8 cellular contexts compared by ENCODE assay signal in the genomic region with DNA sequence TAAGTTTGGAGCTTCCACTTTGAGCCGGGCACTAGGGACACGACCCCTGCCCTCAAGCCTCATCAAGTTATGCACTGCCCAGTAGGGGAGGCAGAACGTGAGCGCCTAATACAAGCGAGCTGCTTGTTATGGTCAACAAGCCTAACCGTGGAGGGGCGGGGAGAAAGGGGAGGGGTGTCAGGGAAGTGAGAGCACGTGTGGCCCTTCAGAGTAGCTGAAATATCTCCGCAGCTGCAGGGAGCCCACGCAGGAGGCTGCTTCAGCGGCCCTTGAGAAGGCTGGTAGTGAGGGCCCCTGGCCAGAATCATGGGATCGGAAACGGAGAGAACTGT. TPM values are rescaled to one million over a fixed set of nuclear protein-coding genes. Genes with fewer than 3 reads are reported as not detected.
DNase-seq lines count a peak whose midpoint lies in the region; ATAC-seq lines count a peak whose summit lies in the region.

No MANE protein-coding gene starts in this region.

- H3K36me3 Mint-ChIP-seq in activated CD4-positive, alpha-beta T cell treated with anti-CD3 and anti-CD28 coated beads for 36 hours (ENCODE audit: low read depth), result peaks cover 16% of the 10 kb centered on the region

- peak; percentile 26 for ATAC-seq in GM18499 (IDR thresholded peaks at IDR 0.05; ENCODE audit: insufficient read depth, unreplicated experiment)
- peak; percentile 54 for ATAC-seq in HG02571 (IDR thresholded peaks at IDR 0.05; ENCODE audit: unreplicated experiment)
- ATAC-seq in activated CD4-positive, alpha-beta T cell treated with anti-CD3 and anti-CD28 coated beads for 36 hours, result peak; percentile 23

- peak overlapping the region; percentile 89 for H2AFZ ChIP-seq in mesenchymal stem cell (ENCODE audit: low read depth, low read length)

- H2BK5ac ChIP-seq in mesenchymal stem cell (ENCODE audit: low read depth, low read length, poor library complexity, severe bottlenecking), result no peak overlapping the region

- in situ Hi-C loops in ACHN (cut with HindIII; ENCODE audit: low pct_ligation_motif_present, low pct_unique_long_range_greater_than_20kb, low sequenced_read_pairs), result no loop called here

- peak overlapping the region; percentile 77 for H3K4me3 Mint-ChIP-seq in activated CD4-positive, alpha-beta T cell treated with anti-CD3 and anti-CD28 coated beads for 36 hours

- no peak overlapping the region for H3K23ac ChIP-seq in mesenchymal stem cell (ENCODE audit: low read length in 2 of 2)

- H3K4ac ChIP-seq in mesenchymal stem cell (ENCODE audit: low read depth in 1 of 2, low read length in 2 of 2), result no peak overlapping the region

- POLR2A ChIA-PET in activated CD4-positive, alpha-beta T cell treated with anti-CD3 and anti-CD28 coated beads for 36 hours (lab: Charles Lee), result no interaction called here

- H3K27ac ChIP-seq in mesenchymal stem cell (ENCODE audit: low read length, poor library complexity, severe bottlenecking), result no peak overlapping the region

- peak overlapping the region; percentile 66 for H3K9ac ChIP-seq in mesenchymal stem cell (ENCODE audit: low read length)

- H3K14ac ChIP-seq in mesenchymal stem cell (ENCODE audit: low read length in 2 of 2), result peak overlapping the region in 1 of 2 experiments; percentile 55

- H3K4me1 Mint-ChIP-seq in activated CD4-positive, alpha-beta T cell treated with anti-CD3 and anti-CD28 coated beads for 36 hours, result peaks cover 14% of the 10 kb centered on the region

- peak overlapping the region in 1 of 2 experiments; percentile 22 for H3K18ac ChIP-seq in mesenchymal stem cell (ENCODE audit: low read depth in 1 of 2, low read length in 2 of 2)

- intact Hi-C loops in activated CD4-positive, alpha-beta T cell treated with anti-CD3 and anti-CD28 coated beads for 36 hours (cut with DNase I, micrococcal nuclease), result loop anchor here in 1 of 2 experiments (1.0 to 2.0 kb wide), 2 partner anchors 93 to 171 kb away; partner anchors contain the start of genes MRS2 and TDP2

- no peaks in the 10 kb centered on the region for H3K27me3 Mint-ChIP-seq in activated CD4-positive, alpha-beta T cell treated with anti-CD3 and anti-CD28 coated beads for 36 hours

- H2BK15ac ChIP-seq in mesenchymal stem cell (ENCODE audit: low read depth, poor library complexity, severe bottlenecking), result no peak overlapping the region

- H3K4me3 ChIP-seq in mesenchymal stem cell (ENCODE audit: insufficient read depth in 1 of 2, low read depth in 1 of 2, low read length in 2 of 2), result peak overlapping the region; percentile 66 to 76

- no peaks in the 10 kb centered on the region for H3K79me1 ChIP-seq in mesenchymal stem cell (replicated peaks; ENCODE audit: low read length, poor library complexity, severe bottlenecking)

- CTCF ChIA-PET in activated CD4-positive, alpha-beta T cell treated with anti-CD3 and anti-CD28 coated beads for 36 hours (lab: Charles Lee), result interaction anchor here (0.5 to 2.1 kb wide), 11 partner anchors 18 to 359 kb away, joined by 3 to 10 read pairs (median 4); no protein-coding TSS in a partner anchor

- no peak overlapping the region for H4K91ac ChIP-seq in mesenchymal stem cell (ENCODE audit: low read length)

- no peaks in the 10 kb centered on the region for H3K9me3 ChIP-seq in mesenchymal stem cell (ENCODE audit: control insufficient read depth, low read length)

- peak overlapping the region; percentile 76 for H3K27ac Mint-ChIP-seq in activated CD4-positive, alpha-beta T cell treated with anti-CD3 and anti-CD28 coated beads for 36 hours

- peaks cover 5% of the 10 kb centered on the region for H3K9me3 Mint-ChIP-seq in activated CD4-positive, alpha-beta T cell treated with anti-CD3 and anti-CD28 coated beads for 36 hours (ENCODE audit: low read depth)

- H2BK12ac ChIP-seq in mesenchymal stem cell (ENCODE audit: low read length in 2 of 2), result no peak overlapping the region

- H2BK120ac ChIP-seq in mesenchymal stem cell (ENCODE audit: low read depth, low read length), result no peak overlapping the region

- peaks cover 3 to 33% of the 10 kb centered on the region in 2 experiments for H3K27me3 ChIP-seq in mesenchymal stem cell (ENCODE audit: control insufficient read depth in 1 of 2, insufficient read depth in 1 of 2, low read length in 2 of 2)

- peak overlapping the region; percentile 97 for H3K4me2 ChIP-seq in mesenchymal stem cell (ENCODE audit: low read length, poor library complexity, severe bottlenecking)

- 7% methylated on average over 13 of the region's 13 CpGs for WGBS in mesenchymal stem cell

- H3K36me3 ChIP-seq in mesenchymal stem cell (ENCODE audit: control insufficient read depth in 1 of 2, insufficient read depth in 2 of 2, low read depth in 1 of 2, low read length in 2 of 2), result no peaks in the 10 kb centered on the region

- H2AK5ac ChIP-seq in mesenchymal stem cell (ENCODE audit: low read length, severe bottlenecking), result no peak overlapping the region

- DNase-seq in NAMALWA (ENCODE audit: low spot score), result peak; percentile 89
- DNase-seq in activated CD4-positive, alpha-beta T cell treated with anti-CD3 and anti-CD28 coated beads for 36 hours, result peak; percentile 70
- peak; percentile 21 for DNase-seq in effector CD8-positive, alpha-beta T cell (lab: John Stamatoyannopoulos, UW)
- DNase-seq in mesenchymal stem cell, result peak; percentile 41
- DNase-seq in stimulated activated CD8-positive, alpha-beta memory T cell treated with anti-CD3 and anti-CD28 coated beads, Interleukin-4, amount 100 ng/mL, for 24 hours (ENCODE audit: low read depth), result peak; percentile 40
- DNase-seq in ACHN, result no peak

- H4K8ac ChIP-seq in mesenchymal stem cell (ENCODE audit: low read length), result peak overlapping the region; percentile 67

- H3K4me1 ChIP-seq in mesenchymal stem cell (ENCODE audit: control insufficient read depth, insufficient read depth, low read depth, low read length), result peaks cover 7% of the 10 kb centered on the region

RNA-seq across cellular contexts. Expression of gene ALDH5A1, which starts 0.7 kb away (rescaled TPM):
- 10 to 100 TPM; 16.5 to 18.8 TPM for total RNA-seq in activated CD4-positive, alpha-beta T cell treated with anti-CD3 and anti-CD28 coated beads for 36 hours
- 0.93 TPM for polyA plus RNA-seq in mesenchymal stem cell (2013, experiment 1 of 2)
- polyA plus RNA-seq in mesenchymal stem cell (2013, experiment 2 of 2), result 0.81 TPM

RNA-seq across cellular contexts. Expression of gene GPLD1, which starts 6.1 kb away (rescaled TPM):
- total RNA-seq in activated CD4-positive, alpha-beta T cell treated with anti-CD3 and anti-CD28 coated beads for 36 hours, result under 1 TPM; 0.62 to 0.67 TPM
- 0.14 TPM for polyA plus RNA-seq in mesenchymal stem cell (2013, experiment 1 of 2)
- 0.12 TPM for polyA plus RNA-seq in mesenchymal stem cell (2013, experiment 2 of 2)
